In genomic region chr20:62368303-62368628, GRCh38 we compare ENCODE assay signal across 9 cellular contexts. TPM values are rescaled to one million over a fixed set of nuclear protein-coding genes. Genes with fewer than 3 reads are reported as not detected.
DNase-seq lines count a peak whose midpoint lies in the region; ATAC-seq and TF ChIP-seq lines count a peak whose summit lies in the region.
"Had no signal": no experiment of that assay in that cellular context is flagged by ENCODE, and none has a peak within 500 bp of the region (broad histone marks: within the 10 kb centered on the region; RNA-seq: fewer than 3 reads in every experiment).

No MANE protein-coding gene starts in this region.

- CTCF ChIA-PET in HCT116 (lab: Charles Lee): interaction anchor here (1.0 to 1.7 kb wide), 3 partner anchors 9 to 14 kb away, joined by 4 to 10 read pairs (median 8); no protein-coding TSS in a partner anchor

- POLR2A ChIA-PET in HCT116 (lab: Charles Lee): interaction anchor here (0.9 to 1.6 kb wide), 4 partner anchors 12 to 19 kb away, joined by 3 to 9 read pairs (median 5); partner anchors contain the start of gene RPS21

- H3K4me2 ChIP-seq in HCT116 (ENCODE audit: low read length): peak overlapping the region; percentile 100

- no peak overlapping the region for H2AFZ ChIP-seq in HCT116 (ENCODE audit: low read depth, low read length, poor library complexity, severe bottlenecking)

- no peaks in the 10 kb centered on the region for H3K36me3 Mint-ChIP-seq in activated T-helper 1 cell treated with anti-CD3 and anti-CD28 coated beads, Interleukin-12 subunit alpha, Interleukin-12 subunit beta, Interleukin-2, Interleukin-4 antibody, amounts not matched to agents 30 ng/mL and 10 ng/mL and 1 ng/mL, durations not matched to agents 14 hours and 24 hours and 36 hours (ENCODE audit: low read depth)

- H3K9me3 ChIP-seq in HCT116 (ENCODE audit: control insufficient read depth in 1 of 2, insufficient read depth in 1 of 2, low read depth in 1 of 2, low read length in 2 of 2) (no peaks in the 10 kb centered on the region), iPS-20b (ENCODE audit: insufficient read depth, low read depth, low read length) (no peaks in the 10 kb centered on the region), skeletal muscle tissue (ENCODE audit: control insufficient read depth in 3 of 3, low read length in 3 of 3) (no peaks in the 10 kb centered on the region)

- intact Hi-C loops in HCT116 (cut with micrococcal nuclease): loop anchor here (5.0 kb wide), 1 partner anchor 66 kb away; the partner anchor contains the start of gene ADRM1
- intact Hi-C loops in activated T-helper 1 cell treated with anti-CD3 and anti-CD28 coated beads, Interleukin-12 subunit alpha, Interleukin-12 subunit beta, Interleukin-2, Interleukin-4 antibody, amounts not matched to agents 30 ng/mL and 10 ng/mL and 1 ng/mL, durations not matched to agents 14 hours and 24 hours and 36 hours (cut with micrococcal nuclease): loop anchor here (5.0 kb wide), 1 partner anchor 66 kb away; the partner anchor contains the start of gene ADRM1

- DNase-seq in HCT116 (ENCODE audit: low read depth, low spot score) (no peak), NCI-H226 (no peak), NCI-H1694 (lab: John Stamatoyannopoulos, UW) (no peak), HuH-7 (ENCODE audit: low spot score) (no peak)
- DNase-seq in activated T-helper 1 cell treated with anti-CD3 and anti-CD28 coated beads, Interleukin-12 subunit alpha, Interleukin-12 subunit beta, Interleukin-2, Interleukin-4 antibody, amounts not matched to agents 30 ng/mL and 10 ng/mL and 1 ng/mL, durations not matched to agents 14 hours and 24 hours and 36 hours (ENCODE audit: low spot score): no peak
- DNase-seq: effector CD4-positive, alpha-beta T cell had no signal

- no peak overlapping the region for H3K27ac Mint-ChIP-seq in activated T-helper 1 cell treated with anti-CD3 and anti-CD28 coated beads, Interleukin-12 subunit alpha, Interleukin-12 subunit beta, Interleukin-2, Interleukin-4 antibody, amounts not matched to agents 30 ng/mL and 10 ng/mL and 1 ng/mL, durations not matched to agents 14 hours and 24 hours and 36 hours

- H4K20me1 ChIP-seq in HCT116 (ENCODE audit: insufficient read depth): no peaks in the 10 kb centered on the region

- H3K36me3 ChIP-seq in HCT116 (ENCODE audit: control insufficient read depth in 1 of 2, insufficient read depth in 2 of 2, low read length in 2 of 2): no peaks in the 10 kb centered on the region
- H3K36me3 ChIP-seq in iPS-20b (ENCODE audit: insufficient read depth, low read depth, low read length): no peaks in the 10 kb centered on the region
- H3K36me3 ChIP-seq in skeletal muscle tissue (ENCODE audit: control insufficient read depth in 3 of 3, insufficient read depth in 3 of 3, low read length in 3 of 3): no peaks in the 10 kb centered on the region

- no peaks in the 10 kb centered on the region for H3K9me2 ChIP-seq in HCT116 (ENCODE audit: insufficient read depth)

- RAD21 ChIA-PET in HCT116 (lab: Charles Lee; ENCODE audit: low non-redundant PET in 1 of 2, low total read pairs in 2 of 2, uncharacterized antibody in 2 of 2, unreplicated experiment in 2 of 2): interaction anchor here in 1 of 2 experiments (0.6 kb wide), 1 partner anchor 12 kb away, joined by 6 read pairs; no protein-coding TSS in a partner anchor

- H3K9ac ChIP-seq in HCT116 (ENCODE audit: low read length) (peak overlapping the region; percentile 60), iPS-20b (ENCODE audit: low read depth, low read length) (peak overlapping the region; percentile 70; the same call in 1 of the 2 replicates), skeletal muscle tissue (ENCODE audit: low read depth in 1 of 3, low read length in 3 of 3) (peak overlapping the region; percentile 20 to 70 (median 53))

- TF ChIP-seq POLR2A in HCT116 (IDR thresholded peaks at IDR 0.05; ENCODE audit: borderline replicate concordance, extremely low read depth, insufficient read depth, insufficient read length): no peak

- H3K27me3 ChIP-seq in HCT116 (ENCODE audit: insufficient read depth, low read length) (no peaks in the 10 kb centered on the region), iPS-20b (ENCODE audit: insufficient read depth, low read length) (peaks cover 3% of the 10 kb centered on the region; the same call in 1 of the 2 replicates), skeletal muscle tissue (ENCODE audit: control insufficient read depth in 3 of 3, insufficient read depth in 3 of 3, low read length in 3 of 3) (peaks cover 0 to 3% (median 0%) of the 10 kb centered on the region in 3 donors)

- no peak for TF ChIP-seq RAD21 in HCT116 (IDR thresholded peaks at IDR 0.05; ENCODE audit: low read depth)

- H3K79me2 ChIP-seq in HCT116 (ENCODE audit: insufficient read depth, low read length): peaks cover 37% of the 10 kb centered on the region

- H3K4me1 Mint-ChIP-seq in activated T-helper 1 cell treated with anti-CD3 and anti-CD28 coated beads, Interleukin-12 subunit alpha, Interleukin-12 subunit beta, Interleukin-2, Interleukin-4 antibody, amounts not matched to agents 30 ng/mL and 10 ng/mL and 1 ng/mL, durations not matched to agents 14 hours and 24 hours and 36 hours (ENCODE audit: low read depth): no peaks in the 10 kb centered on the region

- TF ChIP-seq CTCF in HCT116 (IDR thresholded peaks at IDR 0.05 in 2 of 3, conservative IDR thresholded peaks at IDR 0.05 in 1 of 3; ENCODE audit: borderline replicate concordance in 1 of 3, insufficient read depth in 1 of 3, low read depth in 2 of 3, low read length in 2 of 3): no peak

- H3K4me3 ChIP-seq in HCT116 (replicated peaks in 1 of 2; ENCODE audit: low read depth in 1 of 2, low read length in 2 of 2) (peak overlapping the region; percentile 34 to 83), iPS-20b (ENCODE audit: low read length) (peak overlapping the region; percentile 68; the same call in 1 of the 2 replicates), skeletal muscle tissue (ENCODE audit: low read length in 3 of 3) (peak overlapping the region in 1 of 3 donors; percentile 56)

- no TSS peak for BruUV-seq in HCT116 (replicated peaks; lab: Mats Ljungman, UMichigan)

- peak overlapping the region; percentile 67 for H3K4me3 Mint-ChIP-seq in activated T-helper 1 cell treated with anti-CD3 and anti-CD28 coated beads, Interleukin-12 subunit alpha, Interleukin-12 subunit beta, Interleukin-2, Interleukin-4 antibody, amounts not matched to agents 30 ng/mL and 10 ng/mL and 1 ng/mL, durations not matched to agents 14 hours and 24 hours and 36 hours

- peaks cover 62 to 73% of the 10 kb centered on the region in 2 experiments for H3K4me1 ChIP-seq in HCT116 (ENCODE audit: control insufficient read depth in 1 of 2, insufficient read depth in 2 of 2, low read length in 2 of 2)
- peaks cover 37% of the 10 kb centered on the region for H3K4me1 ChIP-seq in iPS-20b (ENCODE audit: insufficient read depth, low read length)
- peaks cover 58 to 69% (median 69%) of the 10 kb centered on the region in 3 donors for H3K4me1 ChIP-seq in skeletal muscle tissue (ENCODE audit: control insufficient read depth in 3 of 3, insufficient read depth in 3 of 3, low read length in 3 of 3)

- no peaks in the 10 kb centered on the region for H3K9me3 Mint-ChIP-seq in activated T-helper 1 cell treated with anti-CD3 and anti-CD28 coated beads, Interleukin-12 subunit alpha, Interleukin-12 subunit beta, Interleukin-2, Interleukin-4 antibody, amounts not matched to agents 30 ng/mL and 10 ng/mL and 1 ng/mL, durations not matched to agents 14 hours and 24 hours and 36 hours

- H3K27me3 Mint-ChIP-seq in activated T-helper 1 cell treated with anti-CD3 and anti-CD28 coated beads, Interleukin-12 subunit alpha, Interleukin-12 subunit beta, Interleukin-2, Interleukin-4 antibody, amounts not matched to agents 30 ng/mL and 10 ng/mL and 1 ng/mL, durations not matched to agents 14 hours and 24 hours and 36 hours (ENCODE audit: insufficient read depth): peaks cover 30% of the 10 kb centered on the region

- H3K27ac ChIP-seq in HCT116 (ENCODE audit: low read depth, low read length) (peak overlapping the region; percentile 52; the same call in 1 of the 2 replicates), iPS-20b (ENCODE audit: low read length) (no peak overlapping the region), skeletal muscle tissue (ENCODE audit: low read depth, low read length) (peak overlapping the region; percentile 56)

- ATAC-seq in HCT116 (no peak), HG03520 (IDR thresholded peaks at IDR 0.05; ENCODE audit: unreplicated experiment) (no peak)

TF ChIP-seq in HCT116, 20 proteins besides CTCF, POLR2A, EP300 and RAD21 (continues in another document):
- TF ChIP-seq ZNF274 (IDR thresholded peaks at IDR 0.05; ENCODE audit: low read depth, low read length): no peak

RNA-seq across cellular contexts. Expression of gene LAMA5, which starts 1.2 kb away (rescaled TPM):
- 321 TPM for total RNA-seq in HCT116 (2021; ENCODE audit: unreplicated experiment)
- 190 and 217 TPM in 2 replicates for polyA plus RNA-seq in HCT116 (2012)
- total RNA-seq in activated T-helper 1 cell treated with anti-CD3 and anti-CD28 coated beads, Interleukin-12 subunit alpha, Interleukin-12 subunit beta, Interleukin-2, Interleukin-4 antibody, amounts not matched to agents 30 ng/mL and 10 ng/mL and 1 ng/mL, durations not matched to agents 14 hours and 24 hours and 36 hours: 0.83 and 1.2 TPM in 2 replicates
- total RNA-seq in skeletal muscle tissue: 14.1 TPM

RNA-seq across cellular contexts. Expression of gene RPS21, which starts 18.6 kb away (rescaled TPM):
- 2,488 TPM for total RNA-seq in HCT116 (2021; ENCODE audit: unreplicated experiment)
- 5,598 and 10,032 TPM in 2 replicates for polyA plus RNA-seq in HCT116 (2012)
- 1,907 and 1,920 TPM in 2 replicates for total RNA-seq in activated T-helper 1 cell treated with anti-CD3 and anti-CD28 coated beads, Interleukin-12 subunit alpha, Interleukin-12 subunit beta, Interleukin-2, Interleukin-4 antibody, amounts not matched to agents 30 ng/mL and 10 ng/mL and 1 ng/mL, durations not matched to agents 14 hours and 24 hours and 36 hours
- 1,418 TPM for total RNA-seq in skeletal muscle tissue

RNA-seq across cellular contexts. Expression of gene CABLES2, which starts 38.8 kb away (rescaled TPM):
- total RNA-seq in HCT116 (2021; ENCODE audit: unreplicated experiment): 8.9 TPM
- polyA plus RNA-seq in HCT116 (2012): 8.1 and 9.5 TPM in 2 replicates
- 12.9 and 15.7 TPM in 2 replicates for total RNA-seq in activated T-helper 1 cell treated with anti-CD3 and anti-CD28 coated beads, Interleukin-12 subunit alpha, Interleukin-12 subunit beta, Interleukin-2, Interleukin-4 antibody, amounts not matched to agents 30 ng/mL and 10 ng/mL and 1 ng/mL, durations not matched to agents 14 hours and 24 hours and 36 hours
- total RNA-seq in skeletal muscle tissue: 1.0 TPM

RNA-seq across cellular contexts. Expression of gene RBBP8NL, which starts 59.1 kb away (rescaled TPM):
- total RNA-seq in HCT116 (2021; ENCODE audit: unreplicated experiment) (0.59 TPM), skeletal muscle tissue (not detected)
- polyA plus RNA-seq in HCT116 (2012): 0.54 and 0.65 TPM in 2 replicates
- not detected in 2 replicates for total RNA-seq in activated T-helper 1 cell treated with anti-CD3 and anti-CD28 coated beads, Interleukin-12 subunit alpha, Interleukin-12 subunit beta, Interleukin-2, Interleukin-4 antibody, amounts not matched to agents 30 ng/mL and 10 ng/mL and 1 ng/mL, durations not matched to agents 14 hours and 24 hours and 36 hours

Comparison
In these comparisons a context has a peak if more than half of its experiments do, and no peak if none do; other contexts are left out.
1. RNA of gene LAMA5, which starts 1.2 kb away (total RNA-seq): 321 TPM in HCT116 (single experiment); 14.1 TPM in skeletal muscle tissue (single experiment) and 0.83 to 1.2 TPM in activated T-helper 1 cell treated with anti-CD3 and anti-CD28 coated beads, Interleukin-12 subunit alpha, Interleukin-12 subunit beta, Interleukin-2, Interleukin-4 antibody, amounts not matched to agents 30 ng/mL and 10 ng/mL and 1 ng/mL, durations not matched to agents 14 hours and 24 hours and 36 hours; every median in the first group is over 10 times any median in the second.
2. Peak in every context shown above with its lines, with median percentiles within 50 percentile points of each other: H3K9ac ChIP-seq.